ENCODE assay signal across 16 cellular contexts in the genomic region with DNA sequence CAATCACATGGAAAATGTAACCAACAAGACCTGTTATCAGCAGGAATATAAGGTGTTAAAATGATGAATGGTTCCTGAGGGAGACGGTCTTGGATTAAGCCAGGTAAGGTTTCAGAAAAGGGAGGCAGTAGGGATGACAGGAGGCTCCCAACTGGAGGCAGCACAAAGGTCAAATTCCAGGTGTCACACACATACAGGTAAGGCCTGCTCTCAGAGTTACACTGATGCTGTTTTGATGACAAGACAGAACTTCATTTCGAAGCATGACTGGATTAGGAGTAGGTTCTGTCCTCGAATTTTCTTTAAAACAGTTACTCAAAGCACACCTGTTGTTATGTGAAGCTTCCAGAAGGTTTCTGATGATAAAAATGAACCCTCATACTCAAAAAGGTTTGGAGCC. TPM values are rescaled to one million over a fixed set of nuclear protein-coding genes. Genes with fewer than 3 reads are reported as not detected.
DNase-seq lines count a peak whose midpoint lies in the region; ATAC-seq and TF ChIP-seq lines count a peak whose summit lies in the region.
"Had no signal": no experiment of that assay in that cellular context is flagged by ENCODE, and none has a peak within 500 bp of the region (broad histone marks: within the 10 kb centered on the region; RNA-seq: fewer than 3 reads in every experiment).

No MANE protein-coding gene starts in this region.

- H3K9me3 Mint-ChIP-seq in natural killer cell (no peaks in the 10 kb centered on the region), nephron progenitor cell (no peaks in the 10 kb centered on the region)
- H3K9me3 Mint-ChIP-seq in natural killer cell treated with Interleukin-12 subunit alpha and Interleukin-12 subunit beta and Interleukin-15 and Interleukin-18, amount 100 ng/mL, for 72 hours: no peaks in the 10 kb centered on the region
- H3K9me3 Mint-ChIP-seq: CD8-positive, alpha-beta T cell had no signal

- H3K4me1 Mint-ChIP-seq in natural killer cell: peaks cover 67 to 74% of the 10 kb centered on the region in 2 donors
- peaks cover 52 to 67% of the 10 kb centered on the region in 2 donors for H3K4me1 Mint-ChIP-seq in natural killer cell treated with Interleukin-12 subunit alpha and Interleukin-12 subunit beta and Interleukin-15 and Interleukin-18, amount 100 ng/mL, for 72 hours (ENCODE audit: low read depth in 2 of 2)
- H3K4me1 Mint-ChIP-seq in nephron progenitor cell: peaks cover 18% of the 10 kb centered on the region

- no peaks in the 10 kb centered on the region for H3K27me3 Mint-ChIP-seq in natural killer cell (ENCODE audit: low read depth in 2 of 2)
- H3K27me3 Mint-ChIP-seq in natural killer cell treated with Interleukin-12 subunit alpha and Interleukin-12 subunit beta and Interleukin-15 and Interleukin-18, amount 100 ng/mL, for 72 hours: no peaks in the 10 kb centered on the region
- H3K27me3 Mint-ChIP-seq in nephron progenitor cell (ENCODE audit: low read depth, poor library complexity): peaks cover 3% of the 10 kb centered on the region
- H3K27me3 Mint-ChIP-seq: B cell had no signal

- H3K4me1 ChIP-seq in subcutaneous abdominal adipose tissue (ENCODE audit: control insufficient read depth in 5 of 5, insufficient read depth in 5 of 5, low read length in 5 of 5): peaks cover 12 to 67% (median 54%) of the 10 kb centered on the region in 5 donors

- DNase-seq in natural killer cell (no peak), RWPE1 (ENCODE audit: low spot score) (no peak), nephron progenitor cell (no peak), NCI-H2029 (lab: John Stamatoyannopoulos, UW) (no peak), superior temporal gyrus (ENCODE audit: extremely low spot score) (no peak), H7 (no peak)
- no peak for DNase-seq in natural killer cell treated with Interleukin-12 subunit alpha and Interleukin-12 subunit beta and Interleukin-15 and Interleukin-18, amount 100 ng/mL, for 72 hours (ENCODE audit: low spot score)
- DNase-seq: CD8-positive, alpha-beta T cell; DND-41; NCI-H1436 treated with DMSO at 0.1 percent for 48 hours; NCI-H2081 treated with DMSO at 0.1 percent for 48 hours; NCI-H82; Peyer's patch; SHP77 treated with DMSO at 0.1 percent for 48 hours had no signal

- no peak for ATAC-seq in natural killer cell
- no peak for ATAC-seq in natural killer cell treated with Interleukin-12 subunit alpha and Interleukin-12 subunit beta and Interleukin-15 and Interleukin-18, amount 100 ng/mL, for 72 hours
- ATAC-seq: CD8-positive, alpha-beta T cell had no signal

- H3K9me3 ChIP-seq in subcutaneous abdominal adipose tissue (ENCODE audit: control insufficient read depth in 5 of 5, low read length in 5 of 5): no peaks in the 10 kb centered on the region
- H3K9me3 ChIP-seq: Peyer's patch had no signal

- H3K27me3 ChIP-seq in subcutaneous abdominal adipose tissue (ENCODE audit: control insufficient read depth in 5 of 5, insufficient read depth in 4 of 5, low read length in 5 of 5) (no peaks in the 10 kb centered on the region), H7 (ENCODE audit: control insufficient read depth, insufficient read depth, low read length) (no peaks in the 10 kb centered on the region)
- H3K27me3 ChIP-seq: Peyer's patch had no signal

- peak overlapping the region; percentile 30 for H3K27ac ChIP-seq in RWPE1
- H3K27ac ChIP-seq in subcutaneous abdominal adipose tissue (ENCODE audit: low read depth, low read length): peak overlapping the region; percentile 12
- H3K27ac ChIP-seq: Peyer's patch had no signal

- TF ChIP-seq CTCF in natural killer cell (IDR thresholded peaks at IDR 0.05) (no peak), RWPE1 (conservative IDR thresholded peaks at IDR 0.05; ENCODE audit: low read depth) (no peak), nephron progenitor cell (IDR thresholded peaks at IDR 0.05) (no peak)

- H3K9ac ChIP-seq in subcutaneous abdominal adipose tissue (ENCODE audit: low read length in 5 of 5): no peak overlapping the region

- H3K36me3 Mint-ChIP-seq in natural killer cell (no peaks in the 10 kb centered on the region), nephron progenitor cell (ENCODE audit: low read depth) (no peaks in the 10 kb centered on the region)
- no peaks in the 10 kb centered on the region for H3K36me3 Mint-ChIP-seq in natural killer cell treated with Interleukin-12 subunit alpha and Interleukin-12 subunit beta and Interleukin-15 and Interleukin-18, amount 100 ng/mL, for 72 hours

- H3K36me3 ChIP-seq in subcutaneous abdominal adipose tissue (ENCODE audit: control insufficient read depth in 5 of 5, insufficient read depth in 5 of 5, low read length in 5 of 5): peaks cover 0 to 18% (median 8%) of the 10 kb centered on the region in 5 donors
- H3K36me3 ChIP-seq in H7 (replicated peaks; ENCODE audit: control insufficient read depth, insufficient read depth, low read length): peaks cover 7% of the 10 kb centered on the region

- H3K4me3 ChIP-seq in subcutaneous abdominal adipose tissue (ENCODE audit: low read depth in 1 of 5, low read length in 5 of 5) (no peak overlapping the region), H7 (ENCODE audit: insufficient read depth, low read depth, low read length) (no peak overlapping the region)
- H3K4me3 ChIP-seq: Peyer's patch had no signal

- CTCF ChIA-PET in RWPE1 (lab: Yijun Ruan, JAX): interaction anchor here (0.6 kb wide), 1 partner anchor 193 kb away, joined by 3 read pairs; no protein-coding TSS in a partner anchor

- POLR2A ChIA-PET in RWPE1 (lab: Yijun Ruan, JAX; ENCODE audit: low non-redundant PET): interaction anchor here (0.6 kb wide), 1 partner anchor 11 kb away, joined by 3 read pairs; no protein-coding TSS in a partner anchor

- intact Hi-C loops in natural killer cell (cut with micrococcal nuclease): no loop called here

- peak overlapping the region; percentile 10 to 80 for H3K27ac Mint-ChIP-seq in natural killer cell
- no peak overlapping the region for H3K27ac Mint-ChIP-seq in natural killer cell treated with Interleukin-12 subunit alpha and Interleukin-12 subunit beta and Interleukin-15 and Interleukin-18, amount 100 ng/mL, for 72 hours
- H3K27ac Mint-ChIP-seq in nephron progenitor cell: peak overlapping the region; percentile 57
- H3K27ac Mint-ChIP-seq: B cell; CD8-positive, alpha-beta T cell had no signal

- H3K4me3 Mint-ChIP-seq in natural killer cell (no peak overlapping the region), nephron progenitor cell (no peak overlapping the region)
- H3K4me3 Mint-ChIP-seq in natural killer cell treated with Interleukin-12 subunit alpha and Interleukin-12 subunit beta and Interleukin-15 and Interleukin-18, amount 100 ng/mL, for 72 hours: no peak overlapping the region
- H3K4me3 Mint-ChIP-seq: B cell; CD8-positive, alpha-beta T cell had no signal

RNA-seq across cellular contexts. Expression of gene MED26, which starts 7.4 kb away (rescaled TPM):
- total RNA-seq in natural killer cell: 10 to 100 TPM; 34.7 to 47.5 (median 47.3) TPM
- total RNA-seq in natural killer cell treated with Interleukin-12 subunit alpha and Interleukin-12 subunit beta and Interleukin-15 and Interleukin-18, amount 100 ng/mL, for 72 hours: 10 to 100 TPM; 15.5 to 28.1 TPM
- total RNA-seq in H7 (2014; rRNA removed; shearing (Covaris generic)): 12.0 and 14.2 TPM in 2 replicates

RNA-seq across cellular contexts. Expression of gene SMIM7, which starts 39.4 kb away (rescaled TPM):
- 10 to 100 TPM; 63.2 to 88.4 (median 76.0) TPM for total RNA-seq in natural killer cell
- 10 to 100 TPM; 53.8 to 75.5 TPM for total RNA-seq in natural killer cell treated with Interleukin-12 subunit alpha and Interleukin-12 subunit beta and Interleukin-15 and Interleukin-18, amount 100 ng/mL, for 72 hours
- 58.0 and 62.9 TPM in 2 replicates for total RNA-seq in H7 (2014; rRNA removed; shearing (Covaris generic))

RNA-seq across cellular contexts. Expression of gene TMEM38A, which starts 40.4 kb away (rescaled TPM):
- total RNA-seq in natural killer cell: 1 to 10 TPM in 1 of 3 donors, under 1 TPM in 2; 0.29 to 2.2 (median 0.89) TPM
- under 1 TPM in 1 of 2 donors, not detected in 1; 0.31 TPM for total RNA-seq in natural killer cell treated with Interleukin-12 subunit alpha and Interleukin-12 subunit beta and Interleukin-15 and Interleukin-18, amount 100 ng/mL, for 72 hours
- 3.5 and 7.4 TPM in 2 replicates for total RNA-seq in H7 (2014; rRNA removed; shearing (Covaris generic))

RNA-seq across cellular contexts. Expression of gene SLC35E1, which starts 48.4 kb away (rescaled TPM):
- total RNA-seq in natural killer cell: 10 to 100 TPM; 53.2 to 55.5 (median 54.2) TPM
- 10 to 100 TPM; 52.2 to 71.5 TPM for total RNA-seq in natural killer cell treated with Interleukin-12 subunit alpha and Interleukin-12 subunit beta and Interleukin-15 and Interleukin-18, amount 100 ng/mL, for 72 hours
- total RNA-seq in H7 (2014; rRNA removed; shearing (Covaris generic)): 12.5 and 14.7 TPM in 2 replicates

Comparison
In these comparisons a context has a peak if more than half of its experiments do, and no peak if none do; other contexts are left out.
1. H3K27ac Mint-ChIP-seq: peak in natural killer cell (2 of 2) and nephron progenitor cell (single experiment); none in natural killer cell treated with Interleukin-12 subunit alpha and Interleukin-12 subunit beta and Interleukin-15 and Interleukin-18, amount 100 ng/mL, for 72 hours (0 of 2).